Comparison of ENCODE assay signal across 8 cellular contexts in genomic region chr20:63082308-63082938, GRCh38.
DNase-seq lines count a peak whose midpoint lies in the region; ATAC-seq, FAIRE-seq and TF ChIP-seq lines count a peak whose summit lies in the region.

No MANE protein-coding gene starts in this region.

- H2BK20ac ChIP-seq in IMR-90 (ENCODE audit: low read depth, low read length): no peak overlapping the region

- H2AK9ac ChIP-seq in IMR-90 (replicated peaks; ENCODE audit: low read depth, low read length, poor library complexity): no peak overlapping the region

- no peaks in the 10 kb centered on the region for H3K4me1 ChIP-seq in CD8-positive, alpha-beta T cell (ENCODE audit: insufficient read depth, low read length)
- H3K4me1 ChIP-seq in IMR-90 (ENCODE audit: control insufficient read depth, insufficient read depth, low read length) (no peaks in the 10 kb centered on the region), HepG2 (ENCODE audit: insufficient read depth, low read length) (peaks cover 24% of the 10 kb centered on the region)

- no peak overlapping the region for H2BK5ac ChIP-seq in IMR-90 (ENCODE audit: low read depth, low read length, poor library complexity, severe bottlenecking)

- POLR2A ChIA-PET in CD8-positive, alpha-beta T cell (lab: Charles Lee): no interaction called here
- POLR2A ChIA-PET in IMR-90 (lab: Charles Lee; ENCODE audit: unreplicated experiment): no interaction called here
- POLR2A ChIA-PET in activated naive CD8-positive, alpha-beta T cell treated with anti-CD3 and anti-CD28 coated beads, Interleukin-2, amount 10 ng/mL, durations not matched to agents 7 days and 5 days (lab: Charles Lee): no interaction called here
- POLR2A ChIA-PET in HepG2 (lab: Yijun Ruan, JAX): no interaction called here

- TF ChIP-seq RAD21 in IMR-90 (IDR thresholded peaks at IDR 0.05; ENCODE audit: low read length): no peak
- TF ChIP-seq RAD21 in HepG2 (CRISPR knock-in tag; IDR thresholded peaks at IDR 0.05): peak; percentile 9; the same call in 1 of the 2 replicates

- H4K8ac ChIP-seq in IMR-90 (ENCODE audit: low read depth in 2 of 2, low read length in 2 of 2): no peak overlapping the region

- DNase-seq in CD8-positive, alpha-beta T cell: peak in 3 of 7 experiments; percentile 27 to 49 (median 30)
- peak; percentile 11 for DNase-seq in IMR-90
- DNase-seq in activated naive CD8-positive, alpha-beta T cell treated with anti-CD3 and anti-CD28 coated beads, Interleukin-2, amount 10 ng/mL, durations not matched to agents 7 days and 5 days: peak; percentile 73
- peak; percentile 33 for DNase-seq in HepG2 (ENCODE audit: low spot score)
- DNase-seq in activated CD4-positive, CD25-positive, alpha-beta regulatory T cell treated with anti-CD3 and anti-CD28 coated beads, Interleukin-2, amount 50 U/mL, for 72 hours: no peak
- no peak for DNase-seq in midbrain (lab: John Stamatoyannopoulos, UW)
- DNase-seq in WERI-Rb-1: no peak

- no peak overlapping the region for H3K4me2 ChIP-seq in IMR-90 (ENCODE audit: low read depth, low read length)
- no peak overlapping the region for H3K4me2 ChIP-seq in HepG2 (ENCODE audit: low read depth, low read length)

- peaks cover 18% of the 10 kb centered on the region for H3K9me3 Mint-ChIP-seq in CD8-positive, alpha-beta T cell
- H3K9me3 Mint-ChIP-seq in activated naive CD8-positive, alpha-beta T cell treated with anti-CD3 and anti-CD28 coated beads, Interleukin-2, amount 10 ng/mL, durations not matched to agents 7 days and 5 days: peaks cover 9% of the 10 kb centered on the region

- H3K4me1 Mint-ChIP-seq in CD8-positive, alpha-beta T cell (ENCODE audit: low read depth): no peaks in the 10 kb centered on the region
- H3K4me1 Mint-ChIP-seq in activated naive CD8-positive, alpha-beta T cell treated with anti-CD3 and anti-CD28 coated beads, Interleukin-2, amount 10 ng/mL, durations not matched to agents 7 days and 5 days: no peaks in the 10 kb centered on the region

- no peaks in the 10 kb centered on the region for H3K79me2 ChIP-seq in HepG2 (ENCODE audit: insufficient read depth, low read length)

- no peak overlapping the region for H2BK120ac ChIP-seq in IMR-90 (ENCODE audit: low read depth, low read length)

- no peak overlapping the region for H4K5ac ChIP-seq in IMR-90 (ENCODE audit: low read depth, low read length)

- no peaks in the 10 kb centered on the region for H3K36me3 ChIP-seq in CD8-positive, alpha-beta T cell (ENCODE audit: insufficient read depth, low read length)
- no peaks in the 10 kb centered on the region for H3K36me3 ChIP-seq in IMR-90 (ENCODE audit: control insufficient read depth, insufficient read depth, low read length)
- H3K36me3 ChIP-seq in HepG2 (replicated peaks in 1 of 2; ENCODE audit: control insufficient read depth in 1 of 2, insufficient read depth in 2 of 2, low read length in 2 of 2): no peaks in the 10 kb centered on the region
- no peaks in the 10 kb centered on the region for H3K36me3 ChIP-seq in WERI-Rb-1

- no peak for TF ChIP-seq POLR2A in IMR-90 (IDR thresholded peaks at IDR 0.05; ENCODE audit: low read depth, low read length)
- TF ChIP-seq POLR2A in HepG2 (IDR thresholded peaks at IDR 0.05; ENCODE audit: insufficient read depth in 1 of 2, low read depth in 2 of 2, low read length in 2 of 2): no peak

- no peak overlapping the region for H3K4ac ChIP-seq in IMR-90 (ENCODE audit: low read depth, low read length)

- H3K18ac ChIP-seq in IMR-90 (ENCODE audit: low read depth, low read length): no peak overlapping the region

- CTCF ChIA-PET in CD8-positive, alpha-beta T cell (lab: Charles Lee): no interaction called here
- CTCF ChIA-PET in IMR-90 (lab: Yijun Ruan, JAX) (no interaction called here), HepG2 (lab: Yijun Ruan, JAX; ENCODE audit: low intra/inter-chr PET ratio, low total read pairs) (no interaction called here)

- peaks cover 2% of the 10 kb centered on the region for H3K27me3 ChIP-seq in CD8-positive, alpha-beta T cell (ENCODE audit: insufficient read depth, low read length)
- peaks cover 23% of the 10 kb centered on the region for H3K27me3 ChIP-seq in IMR-90 (ENCODE audit: control insufficient read depth, insufficient read depth, low read length)
- peaks cover 26 to 50% of the 10 kb centered on the region in 2 experiments for H3K27me3 ChIP-seq in HepG2 (ENCODE audit: control insufficient read depth in 1 of 2, insufficient read depth in 2 of 2, low read length in 2 of 2)
- no peaks in the 10 kb centered on the region for H3K27me3 ChIP-seq in WERI-Rb-1 (ENCODE audit: insufficient read depth, low read depth, severe bottlenecking)

- H3K36me3 Mint-ChIP-seq in CD8-positive, alpha-beta T cell: no peaks in the 10 kb centered on the region
- no peaks in the 10 kb centered on the region for H3K36me3 Mint-ChIP-seq in activated naive CD8-positive, alpha-beta T cell treated with anti-CD3 and anti-CD28 coated beads, Interleukin-2, amount 10 ng/mL, durations not matched to agents 7 days and 5 days

- BruUV-seq in IMR-90 (replicated peaks; lab: Mats Ljungman, UMichigan) (no TSS peak), HepG2 (replicated peaks; lab: Mats Ljungman, UMichigan) (no TSS peak)

- H4K91ac ChIP-seq in IMR-90 (ENCODE audit: insufficient read depth, low read depth, low read length): no peak overlapping the region

- H2AK5ac ChIP-seq in IMR-90 (ENCODE audit: low read depth, low read length): no peak overlapping the region

- dilution Hi-C loops in IMR-90 (cut with HindIII; ENCODE audit: low sequenced_read_pairs, unreplicated experiment): no loop called here

- H3K27ac Mint-ChIP-seq in CD8-positive, alpha-beta T cell: no peak overlapping the region
- H3K27ac Mint-ChIP-seq in activated naive CD8-positive, alpha-beta T cell treated with anti-CD3 and anti-CD28 coated beads, Interleukin-2, amount 10 ng/mL, durations not matched to agents 7 days and 5 days: no peak overlapping the region

- H2AFZ ChIP-seq in IMR-90 (replicated peaks; ENCODE audit: low read length, poor library complexity) (no peak overlapping the region), HepG2 (ENCODE audit: low read length) (no peak overlapping the region)

- H3K9ac ChIP-seq in IMR-90 (ENCODE audit: low read depth, low read length): no peak overlapping the region
- no peak overlapping the region for H3K9ac ChIP-seq in HepG2 (ENCODE audit: insufficient read depth, low read depth, low read length)

- H3K9me1 ChIP-seq in IMR-90 (ENCODE audit: insufficient read depth, low read length): no peaks in the 10 kb centered on the region

- H2BK15ac ChIP-seq in IMR-90 (ENCODE audit: low read depth, low read length): no peak overlapping the region

- no peak overlapping the region for H3K4me3 ChIP-seq in CD8-positive, alpha-beta T cell (ENCODE audit: low read depth, low read length)
- H3K4me3 ChIP-seq in IMR-90 (ENCODE audit: insufficient read depth, low read depth, low read length) (no peak overlapping the region), HepG2 (replicated peaks in 1 of 3; ENCODE audit: insufficient read depth in 1 of 3, low read depth in 2 of 3, low read length in 3 of 3) (no peak overlapping the region), WERI-Rb-1 (ENCODE audit: low read depth, low read length) (no peak overlapping the region)

- H3K9me3 ChIP-seq in CD8-positive, alpha-beta T cell (ENCODE audit: low read length): no peaks in the 10 kb centered on the region
- no peaks in the 10 kb centered on the region for H3K9me3 ChIP-seq in IMR-90 (ENCODE audit: control insufficient read depth, insufficient read depth, low read length)
- peaks cover 4% of the 10 kb centered on the region for H3K9me3 ChIP-seq in HepG2 (ENCODE audit: low read length)
- H3K9me3 ChIP-seq in WERI-Rb-1 (ENCODE audit: severe bottlenecking): peaks cover 17% of the 10 kb centered on the region

- no peak overlapping the region for H3K14ac ChIP-seq in IMR-90 (replicated peaks; ENCODE audit: low read depth, low read length)

- in situ Hi-C loops in IMR-90 (cut with MboI; ENCODE audit: low sequenced_read_pairs) (no loop called here), HepG2 (cut with HindIII; ENCODE audit: extremely low pct_ligation_motif_present, low pct_unique_long_range_greater_than_20kb) (no loop called here)

- H3K79me1 ChIP-seq in IMR-90 (ENCODE audit: low read depth in 1 of 2, low read length in 2 of 2): no peaks in the 10 kb centered on the region

- no CpG with 5 or more reads among the region's 15 CpGs for WGBS in IMR-90 (ENCODE audit: extremely low coverage in 2 of 2, insufficient read length in 1 of 2), 2 experiments
- 27% methylated on average over 13 of the region's 15 CpGs for WGBS in HepG2 (ENCODE audit: low lambda C conversion rate)

- intact Hi-C loops in CD8-positive, alpha-beta T cell (cut with DNase I, micrococcal nuclease): no loop called here
- intact Hi-C loops in IMR-90 (cut with micrococcal nuclease) (no loop called here), HepG2 (cut with micrococcal nuclease; ENCODE audit: unreplicated experiment) (no loop called here)

- peak; percentile 4 for FAIRE-seq in HepG2 (lab: Jason Lieb, UNC)

- H3K23ac ChIP-seq in IMR-90 (ENCODE audit: low read depth, low read length): no peak overlapping the region

- peak; percentile 71 for ATAC-seq in CD8-positive, alpha-beta T cell
- ATAC-seq in IMR-90 (ENCODE audit: low read depth): peak; percentile 95
- ATAC-seq in activated naive CD8-positive, alpha-beta T cell treated with anti-CD3 and anti-CD28 coated beads, Interleukin-2, amount 10 ng/mL, durations not matched to agents 7 days and 5 days (ENCODE audit: low read depth): no peak
- ATAC-seq in HepG2: peak; percentile 57
- ATAC-seq in GM19455 (IDR thresholded peaks at IDR 0.05; ENCODE audit: unreplicated experiment): no peak

- TF ChIP-seq EP300 in HepG2 (IDR thresholded peaks at IDR 0.05; ENCODE audit: low read depth in 2 of 2, low read length in 2 of 2) (no peak), HepG2 (CRISPR knock-in tag; IDR thresholded peaks at IDR 0.05; ENCODE audit: borderline replicate concordance) (no peak)

- H4K20me1 ChIP-seq in IMR-90 (ENCODE audit: insufficient read depth, low read length) (no peaks in the 10 kb centered on the region), HepG2 (ENCODE audit: insufficient read depth, low read length) (peaks cover 14% of the 10 kb centered on the region; the same call in 1 of the 2 replicates)

- H3K4me3 Mint-ChIP-seq in CD8-positive, alpha-beta T cell: no peak overlapping the region
- H3K4me3 Mint-ChIP-seq in activated naive CD8-positive, alpha-beta T cell treated with anti-CD3 and anti-CD28 coated beads, Interleukin-2, amount 10 ng/mL, durations not matched to agents 7 days and 5 days: no peak overlapping the region

- peaks cover 21% of the 10 kb centered on the region for H3K27me3 Mint-ChIP-seq in CD8-positive, alpha-beta T cell (ENCODE audit: low read depth)
- H3K27me3 Mint-ChIP-seq in activated naive CD8-positive, alpha-beta T cell treated with anti-CD3 and anti-CD28 coated beads, Interleukin-2, amount 10 ng/mL, durations not matched to agents 7 days and 5 days: peaks cover 9% of the 10 kb centered on the region

- H3K27ac ChIP-seq in CD8-positive, alpha-beta T cell (ENCODE audit: low read depth, low read length): no peak overlapping the region
- H3K27ac ChIP-seq in IMR-90 (ENCODE audit: insufficient read depth, low read length) (no peak overlapping the region), HepG2 (ENCODE audit: extremely low read length, insufficient read depth, low read length) (no peak overlapping the region), WERI-Rb-1 (no peak overlapping the region)

- TF ChIP-seq CTCF in CD8-positive, alpha-beta T cell (IDR thresholded peaks at IDR 0.05): no peak
- TF ChIP-seq CTCF in IMR-90 (conservative IDR thresholded peaks at IDR 0.05; ENCODE audit: low read depth, low read length) (no peak), HepG2 (CRISPR knock-in tag; IDR thresholded peaks at IDR 0.05) (0 out of 2 replicates have a peak, but pooled peaks have one; percentile 6), WERI-Rb-1 (IDR thresholded peaks at IDR 0.05; ENCODE audit: low read depth, low read length) (no peak)

- H3K56ac ChIP-seq in IMR-90 (ENCODE audit: extremely low read depth, insufficient read depth, low read length): no peak overlapping the region

Comparison
In these comparisons a context has a peak if more than half of its experiments do, and no peak if none do; other contexts are left out.
1. ATAC-seq: peak in CD8-positive, alpha-beta T cell (single experiment), IMR-90 (single experiment) and HepG2 (single experiment); none in activated naive CD8-positive, alpha-beta T cell treated with anti-CD3 and anti-CD28 coated beads, Interleukin-2, amount 10 ng/mL, durations not matched to agents 7 days and 5 days (single experiment) and GM19455 (single experiment).
2. DNase-seq: peak in IMR-90 (single experiment), activated naive CD8-positive, alpha-beta T cell treated with anti-CD3 and anti-CD28 coated beads, Interleukin-2, amount 10 ng/mL, durations not matched to agents 7 days and 5 days (single experiment) and HepG2 (single experiment); none in activated CD4-positive, CD25-positive, alpha-beta regulatory T cell treated with anti-CD3 and anti-CD28 coated beads, Interleukin-2, amount 50 U/mL, for 72 hours (single experiment), midbrain (single experiment) and WERI-Rb-1 (single experiment).